ENCODE assay signal across 8 cellular contexts in genomic region chr3:12663936-12664908, GRCh38.
DNase-seq lines count a peak whose midpoint lies in the region; ATAC-seq and TF ChIP-seq lines count a peak whose summit lies in the region.

Gene RAF1, minus strand, starts transcription at chr3:12664117. Its CDS starts 45,396 bp downstream, at chr3:12618721.

- H3K27me3 Mint-ChIP-seq in central memory CD8-positive, alpha-beta T cell: no peaks in the 10 kb centered on the region

- ATAC-seq in GM19025 (IDR thresholded peaks at IDR 0.05; ENCODE audit: low read depth, unreplicated experiment) (peak; percentile 87), HG03342 (IDR thresholded peaks at IDR 0.05; ENCODE audit: unreplicated experiment) (peak; percentile 93)
- peak; percentile 90 for ATAC-seq in central memory CD8-positive, alpha-beta T cell (replicated peaks; ENCODE audit: extremely low read depth, poor library complexity, severe bottlenecking)

- H3K4me3 Mint-ChIP-seq in central memory CD8-positive, alpha-beta T cell: peak within 1 kb of the TSS; percentile 96

- H3K4me1 Mint-ChIP-seq in central memory CD8-positive, alpha-beta T cell: peaks cover 29% of the 10 kb centered on the region

- no peak for TF ChIP-seq CTCF in AG09309 (IDR thresholded peaks at IDR 0.05; ENCODE audit: control insufficient read depth, insufficient read depth, low read depth, low read length, missing control alignments)

- peaks cover 18% of the 10 kb centered on the region for H3K36me3 Mint-ChIP-seq in central memory CD8-positive, alpha-beta T cell (ENCODE audit: insufficient read depth)

- peak within 1 kb of the TSS; percentile 96 for H3K4me3 ChIP-seq in AG09309 (ENCODE audit: control insufficient read depth, low read depth, low read length)

- H3K9me3 Mint-ChIP-seq in central memory CD8-positive, alpha-beta T cell: no peaks in the 10 kb centered on the region

- peak; percentile 92 for DNase-seq in AG09309 (ENCODE audit: low read depth)
- DNase-seq in NCI-H446 (lab: John Stamatoyannopoulos, UW): peak; percentile 73 to 95
- peak; percentile 98 for DNase-seq in activated CD4-positive, CD25-positive, alpha-beta regulatory T cell treated with anti-CD3 and anti-CD28 coated beads, Interleukin-2, amount 50 U/mL, for 16 hours (ENCODE audit: low read depth, low spot score)
- peak; percentile 94 to 96 for DNase-seq in central memory CD8-positive, alpha-beta T cell (ENCODE audit: low spot score in 2 of 2)
- DNase-seq in iris pigment epithelial cell (ENCODE audit: low read depth): peak; percentile 99
- peak; percentile 96 for DNase-seq in stimulated activated CD4-positive, alpha-beta T cell treated with anti-CD3 and anti-CD28 coated beads, Interleukin-12 subunit alpha, Interleukin-12 subunit beta, amount 100 ng/mL, for 4 hours

- peak within 1 kb of the TSS; percentile 99 for H3K27ac Mint-ChIP-seq in central memory CD8-positive, alpha-beta T cell (ENCODE audit: low read depth)

Comparison
In these comparisons a context has a peak if more than half of its experiments do, and no peak if none do; other contexts are left out.
1. Peak in every context shown above with its lines: DNase-seq, ATAC-seq and H3K4me3 ChIP-seq.